Comparison of ENCODE assay signal across 1 cellular context in genomic region chr2:120863661-120864320, GRCh38.
TF ChIP-seq lines count a peak whose summit lies in the region.

No MANE protein-coding gene starts in this region.

TF ChIP-seq in HCT116, 20 proteins besides CTCF, POLR2A, EP300 and RAD21 (continued from another document):
- TF ChIP-seq ATF3 (IDR thresholded peaks at IDR 0.05) (no peak), CEBPB (IDR thresholded peaks at IDR 0.05; ENCODE audit: low read depth) (no peak)
